ENCODE assay signal across 10 cellular contexts in the genomic region with DNA sequence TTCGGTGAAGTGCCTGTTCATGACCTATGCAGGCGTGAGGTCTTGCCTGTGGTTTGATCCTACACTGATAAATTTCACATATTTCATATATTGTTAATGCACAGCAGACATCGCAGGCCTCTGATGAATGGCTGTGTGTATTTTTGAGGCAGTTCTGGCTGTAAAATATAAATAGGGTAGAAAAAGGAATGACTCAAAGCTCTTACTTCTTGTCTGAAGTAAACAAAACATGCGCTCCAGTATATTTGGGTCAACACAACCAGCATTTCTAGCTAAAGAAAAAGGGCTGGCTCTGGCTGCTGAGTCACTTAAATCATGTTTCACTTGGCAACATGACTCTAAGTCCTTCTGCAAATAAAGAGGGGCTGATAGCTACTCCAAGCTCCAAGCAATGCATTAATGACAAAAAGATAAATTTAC. TPM values are rescaled to one million over a fixed set of nuclear protein-coding genes. Genes with fewer than 3 reads are reported as not detected.
A peak's percentile ranks its signal among the peaks of the same experiment; 100 is the strongest.
DNase-seq lines count a peak whose midpoint lies in the region; ATAC-seq and TF ChIP-seq lines count a peak whose summit lies in the region.
"Had no signal": no experiment of that assay in that cellular context is flagged by ENCODE, and none has a peak within 500 bp of the region (broad histone marks: within the 10 kb centered on the region; RNA-seq: fewer than 3 reads in every experiment).

No MANE protein-coding gene starts in this region.

- no peak overlapping the region for H3K4me3 ChIP-seq in ACC112 (ENCODE audit: low read depth, low read length)
- H3K4me3 ChIP-seq in right lobe of liver, result no peak overlapping the region

- no peaks in the 10 kb centered on the region for H3K9me3 ChIP-seq in right lobe of liver

- H3K27me3 Mint-ChIP-seq in HFFc6 (ENCODE audit: insufficient read depth) (peaks cover 21% of the 10 kb centered on the region), brain (peaks cover under 1% of the 10 kb centered on the region), CD14-positive monocyte (ENCODE audit: low read depth in 3 of 3) (peaks cover 0 to 4% (median 2%) of the 10 kb centered on the region in 3 donors)

- DNase-seq in HFFc6 (peak; percentile 79), right lobe of liver (no peak), NCI-H2171 treated with DMSO at 0.1 percent for 48 hours (lab: John Stamatoyannopoulos, UW) (no peak), CD14-positive monocyte (ENCODE audit: low spot score) (no peak)
- DNase-seq: KG1 had no signal

- H2AFZ ChIP-seq in ACC112 (ENCODE audit: low read length, unreplicated experiment), result peak overlapping the region; percentile 12

- H3K27ac ChIP-seq in ACC112 (ENCODE audit: low read depth, low read length), result no peak overlapping the region; the same call in 1 of the 2 replicates
- H3K27ac ChIP-seq in right lobe of liver, result no peak overlapping the region

- no peak for TF ChIP-seq CTCF in HFFc6 (IDR thresholded peaks at IDR 0.05)
- no peak for TF ChIP-seq CTCF in brain (conservative IDR thresholded peaks at IDR 0.05)
- TF ChIP-seq CTCF in right lobe of liver (IDR thresholded peaks at IDR 0.05), result no peak
- no peak for TF ChIP-seq CTCF in CD14-positive monocyte (IDR thresholded peaks at IDR 0.05)

- intact Hi-C loops in right lobe of liver (cut with DNase I), result no loop called here
- intact Hi-C loops in CD14-positive monocyte (cut with micrococcal nuclease), result no loop called here

- 0 out of 2 replicates have a peak, but pooled peaks cover 9% of the 10 kb centered on the region for H3K27me3 ChIP-seq in ACC112 (ENCODE audit: insufficient read depth, low read length)
- no peaks in the 10 kb centered on the region for H3K27me3 ChIP-seq in right lobe of liver

- ATAC-seq in right lobe of liver (peak; percentile 72 to 93 (median 82)), HG03095 (IDR thresholded peaks at IDR 0.05; ENCODE audit: unreplicated experiment) (no peak), GM18873 (IDR thresholded peaks at IDR 0.05; ENCODE audit: low FRiP score, unreplicated experiment) (no peak)

- peaks cover 16% of the 10 kb centered on the region for H3K4me1 ChIP-seq in ACC112 (ENCODE audit: control insufficient read depth, insufficient read depth, low read length, unreplicated experiment)
- peaks cover 0 to 8% (median 0%) of the 10 kb centered on the region in 4 donors for H3K4me1 ChIP-seq in right lobe of liver

- WGBS in right lobe of liver (ENCODE audit: insufficient coverage, low coverage, low lambda C conversion rate, missing lambda C conversion rate), result 59% methylated on average over 4 of the region's 4 CpGs

- H3K79me2 ChIP-seq in ACC112 (ENCODE audit: control insufficient read depth, insufficient read depth, low read length, unreplicated experiment), result no peaks in the 10 kb centered on the region

- H3K36me3 Mint-ChIP-seq in HFFc6 (ENCODE audit: low read depth) (no peaks in the 10 kb centered on the region), brain (no peaks in the 10 kb centered on the region), CD14-positive monocyte (peaks cover 1 to 2% of the 10 kb centered on the region in 2 donors)

- no peak for TF ChIP-seq POLR2A in right lobe of liver (IDR thresholded peaks at IDR 0.05)

- H3K4me1 Mint-ChIP-seq in HFFc6 (ENCODE audit: low read depth) (peaks cover 10% of the 10 kb centered on the region), brain (peaks cover 48% of the 10 kb centered on the region), CD14-positive monocyte (peaks cover 11% of the 10 kb centered on the region)

- H3K9me3 Mint-ChIP-seq in HFFc6 (no peaks in the 10 kb centered on the region), brain (peaks cover 0 to 2% (median 0%) of the 10 kb centered on the region in 5 experiments), CD14-positive monocyte (peaks cover 0 to 5% (median 2%) of the 10 kb centered on the region in 7 donors)

- H3K27ac Mint-ChIP-seq in HFFc6 (no peak overlapping the region), brain (peak overlapping the region in 3 of 5 experiments; percentile 20 to 70 (median 42)), CD14-positive monocyte (no peak overlapping the region)

- H3K36me3 ChIP-seq in ACC112 (ENCODE audit: insufficient read depth, low read length) (no peaks in the 10 kb centered on the region), right lobe of liver (no peaks in the 10 kb centered on the region)

- no peak overlapping the region for H3K4me3 Mint-ChIP-seq in HFFc6
- H3K4me3 Mint-ChIP-seq in brain, result no peak overlapping the region
- H3K4me3 Mint-ChIP-seq in CD14-positive monocyte, result no peak overlapping the region

RNA-seq across cellular contexts. Expression of a gene that starts 54.1 kb away (rescaled TPM):
- total RNA-seq in HFFc6 (2021; fragmentation: NEBNext Ultra II Directional; extraction: Animal tissue kit (Norgen Biotek cat#: 25700)), result not detected
- 8.4 TPM for polyA plus RNA-seq in brain (ENCODE audit: insufficient read depth, low read depth, low replicate concordance)
- total RNA-seq in right lobe of liver, result 1 to 10 TPM; 2.1 to 6.2 (median 3.2) TPM
- polyA plus RNA-seq in CD14-positive monocyte, result 10 to 100 TPM in 1 of 2 donors, 1 to 10 TPM in 1; 7.1 to 14.7 TPM
- total RNA-seq: T-helper 2 cell treated with Interferon-gamma antibody and Interleukin-4, amounts not matched to agents 100 ng/mL and 5 ng/mL, for 36 hours had no signal

Comparison
In these comparisons a context has a peak if more than half of its experiments do, and no peak if none do; other contexts are left out.
1. H3K27ac Mint-ChIP-seq: peak in brain (3 of 5); none in HFFc6 (single experiment) and CD14-positive monocyte (0 of 7).
2. ATAC-seq: peak in right lobe of liver (4 of 4); none in HG03095 (single experiment) and GM18873 (single experiment).